Comparison of ENCODE assay signal across 24 cellular contexts in genomic region chr3:157544501-157545139, GRCh38. TPM values are rescaled to one million over a fixed set of nuclear protein-coding genes. Genes with fewer than 3 reads are reported as not detected.
DNase-seq lines count a peak whose midpoint lies in the region; ATAC-seq, FAIRE-seq and TF ChIP-seq lines count a peak whose summit lies in the region.
"Had no signal": no experiment of that assay in that cellular context is flagged by ENCODE, and none has a peak within 500 bp of the region (broad histone marks: within the 10 kb centered on the region; RNA-seq: fewer than 3 reads in every experiment).

No MANE protein-coding gene starts in this region.

- intact Hi-C loops in K562 (cut with micrococcal nuclease) = no loop called here
- intact Hi-C loops in Right ventricle myocardium superior (cut with DNase I) = no loop called here
- intact Hi-C loops in gastrocnemius medialis (cut with DNase I; ENCODE audit: low total_unique reads) = no loop called here
- intact Hi-C loops in sigmoid colon (cut with DNase I) = no loop called here

- H3K4me2 ChIP-seq in K562 (ENCODE audit: insufficient read depth, low read length) = no peak overlapping the region
- no peak overlapping the region for H3K4me2 ChIP-seq in GM23338
- H3K4me2 ChIP-seq: SK-N-SH had no signal

- ATAC-seq in K562 (no peak), Right ventricle myocardium superior (ENCODE audit: poor library complexity) (peak; percentile 62), gastrocnemius medialis (peak; percentile 79 to 80), GM23338 (no peak)
- ATAC-seq: effector memory CD8-positive, alpha-beta T cell; stimulated activated naive CD8-positive, alpha-beta T cell treated with anti-CD3 and anti-CD28 coated beads, Interleukin-15, Interleukin-2, amounts not matched to agents 100 U/mL and 50 U/mL, for 24 hours had no signal

- H3K27me3 ChIP-seq in K562 (ENCODE audit: control insufficient read depth in 2 of 2, insufficient read depth in 2 of 2, low read length in 2 of 2) = no peaks in the 10 kb centered on the region
- peaks cover 3 to 9% (median 7%) of the 10 kb centered on the region in 3 donors for H3K27me3 ChIP-seq in gastrocnemius medialis
- no peaks in the 10 kb centered on the region for H3K27me3 ChIP-seq in sigmoid colon
- H3K27me3 ChIP-seq in GM23338 (ENCODE audit: insufficient read depth) = 0 out of 2 replicates have a peak, but pooled peaks cover 5% of the 10 kb centered on the region
- H3K27me3 ChIP-seq: cardiac muscle cell had no signal

- H3K36me3 ChIP-seq in K562 (ENCODE audit: control insufficient read depth, insufficient read depth, low read length) (no peaks in the 10 kb centered on the region), gastrocnemius medialis (no peaks in the 10 kb centered on the region), sigmoid colon (no peaks in the 10 kb centered on the region), GM23338 (ENCODE audit: insufficient read depth) (no peaks in the 10 kb centered on the region)
- H3K36me3 ChIP-seq: cardiac muscle cell, spleen had no signal

- H3K9me1 ChIP-seq in K562 (ENCODE audit: control insufficient read depth, insufficient read depth, low read length) = no peaks in the 10 kb centered on the region

- H3K4me3 ChIP-seq in K562 (no peak overlapping the region), gastrocnemius medialis (peak overlapping the region in 1 of 4 donors; percentile 44), sigmoid colon (no peak overlapping the region), GM23338 (no peak overlapping the region)
- H3K4me3 ChIP-seq: cardiac muscle cell, spleen had no signal

- TF ChIP-seq EP300 in K562 (IDR thresholded peaks at IDR 0.05; ENCODE audit: low read length) = no peak
- TF ChIP-seq EP300 in sigmoid colon (IDR thresholded peaks at IDR 0.05) = no peak

- H3K36me3 Mint-ChIP-seq in GM23338 (ENCODE audit: low read depth) = 0 out of 3 replicates have a peak, but pooled peaks cover 6% of the 10 kb centered on the region

- H3K27ac Mint-ChIP-seq in GM23338 = no peak overlapping the region
- H3K27ac Mint-ChIP-seq: effector memory CD8-positive, alpha-beta T cell had no signal

- H3K4me1 ChIP-seq in K562 (replicated peaks in 1 of 2; ENCODE audit: control insufficient read depth in 2 of 2, insufficient read depth in 2 of 2, low read length in 2 of 2) (no peaks in the 10 kb centered on the region; a peak in 2 of 5 replicates), gastrocnemius medialis (peaks cover 0 to 4% of the 10 kb centered on the region in 2 donors), sigmoid colon (peaks cover 0 to 14% (median 9%) of the 10 kb centered on the region in 4 donors), GM23338 (ENCODE audit: insufficient read depth) (no peaks in the 10 kb centered on the region; the same call in 1 of the 2 replicates)

- H3K9ac ChIP-seq in K562 (ENCODE audit: insufficient read depth in 1 of 2, low read depth in 2 of 2, low read length in 2 of 2) = no peak overlapping the region
- H3K9ac ChIP-seq: SK-N-SH had no signal

- no peak for TF ChIP-seq RAD21 in K562 (CRISPR knock-in tag; conservative IDR thresholded peaks at IDR 0.05 in 1 of 2, IDR thresholded peaks at IDR 0.05 in 1 of 2)

- H2AFZ ChIP-seq in K562 (ENCODE audit: low read depth, low read length) (no peak overlapping the region), GM23338 (no peak overlapping the region)

- H3K27me3 Mint-ChIP-seq in GM23338 (ENCODE audit: insufficient read depth, low read depth, poor library complexity) = no peaks in the 10 kb centered on the region

- BruUV-seq in K562 (replicated peaks; lab: Mats Ljungman, UMichigan) = no TSS peak

- no peaks in the 10 kb centered on the region; the same call in 2 of the 3 replicates for H3K4me1 Mint-ChIP-seq in GM23338

- DNase-seq in Caki2 (ENCODE audit: low read depth) (peak; percentile 81), K562 (ENCODE audit: extremely low read depth in 1 of 4, low spot score in 3 of 4) (no peak), Right ventricle myocardium superior (no peak), gastrocnemius medialis (peak in 1 of 2 donors; percentile 36), sigmoid colon (no peak), GM23338 (ENCODE audit: low spot score) (no peak), HUDEP-2 (lab: John Stamatoyannopoulos, UW; ENCODE audit: unreplicated experiment in 76 of 76) (no peak)
- no peak for DNase-seq in activated naive CD4-positive, alpha-beta T cell treated with Interleukin-2 at 50 U/mL for 16 hours
- DNase-seq: activated CD4-positive, alpha-beta T cell treated with anti-CD3 and anti-CD28 coated beads, Interleukin-2, amount 50 U/mL, for 1 hour; activated naive CD4-positive, alpha-beta T cell treated with anti-CD3 and anti-CD28 coated beads, Interleukin-2, amount 50 U/mL, for 16 hours; activated T-cell treated with anti-CD3 and anti-CD28 coated beads for 4 hours; DMS153; effector memory CD8-positive, alpha-beta T cell; head of caudate nucleus; kidney; NCI-H187; NCI-H524; nucleus accumbens; OCI-M1; SK-N-SH; spleen; stimulated activated naive CD8-positive, alpha-beta T cell treated with anti-CD3 and anti-CD28 coated beads, Interleukin-15, Interleukin-2, amounts not matched to agents 100 U/mL and 50 U/mL, for 24 hours had no signal

- no peaks in the 10 kb centered on the region for H3K79me2 ChIP-seq in K562 (ENCODE audit: control insufficient read depth, insufficient read depth, low read length)
- no peaks in the 10 kb centered on the region for H3K79me2 ChIP-seq in GM23338 (replicated peaks; ENCODE audit: insufficient read depth)

- in situ Hi-C loops in Caki2 (cut with HindIII; ENCODE audit: low pct_unique_long_range_greater_than_20kb, low sequenced_read_pairs) = no loop called here
- in situ Hi-C loops in K562 (cut with MboI) = no loop called here
- in situ Hi-C loops in gastrocnemius medialis (cut with MboI; ENCODE audit: low sequenced_read_pairs in 4 of 4) = no loop called here

- H3K9me2 ChIP-seq in GM23338 (ENCODE audit: insufficient read depth) = no peaks in the 10 kb centered on the region

- H3K4me3 Mint-ChIP-seq in GM23338 = no peak overlapping the region
- H3K4me3 Mint-ChIP-seq: effector memory CD8-positive, alpha-beta T cell had no signal

- H4K20me1 ChIP-seq in K562 (replicated peaks; ENCODE audit: control insufficient read depth, insufficient read depth, low read length) (no peaks in the 10 kb centered on the region), GM23338 (replicated peaks; ENCODE audit: insufficient read depth) (no peaks in the 10 kb centered on the region)

- POLR2A ChIA-PET in K562 (lab: Yijun Ruan, JAX) = interaction anchor here (0.6 to 1.1 kb wide), 3 partner anchors 12 to 36 kb away, joined by 3 read pairs; no protein-coding TSS in a partner anchor

- H3K9me3 ChIP-seq in K562 (replicated peaks; ENCODE audit: control insufficient read depth, insufficient read depth, low read depth, low read length) = 0 out of 2 replicates have a peak, but pooled peaks cover 2% of the 10 kb centered on the region
- no peaks in the 10 kb centered on the region for H3K9me3 ChIP-seq in gastrocnemius medialis
- H3K9me3 ChIP-seq in sigmoid colon = no peaks in the 10 kb centered on the region
- H3K9me3 ChIP-seq: SK-N-SH had no signal

- no peaks in the 10 kb centered on the region for H3F3A ChIP-seq in GM23338 (replicated peaks; ENCODE audit: low read depth)

- 23% methylated on average over 4 of the region's 4 CpGs for WGBS in K562 (ENCODE audit: insufficient coverage, low coverage, missing lambda C conversion rate)
- 74 to 76% methylated on average over 4 of the region's 4 CpGs for WGBS in sigmoid colon, 2 donors

- TF ChIP-seq POLR2A in K562 (conservative IDR thresholded peaks at IDR 0.05) = no peak
- TF ChIP-seq POLR2A in gastrocnemius medialis (IDR thresholded peaks at IDR 0.05) = no peak
- no peak for TF ChIP-seq POLR2A in sigmoid colon (IDR thresholded peaks at IDR 0.05)

- no peak for FAIRE-seq in K562 (lab: Jason Lieb, UNC)
- FAIRE-seq: HTR-8/SVneo, kidney had no signal

- CTCF ChIA-PET in K562 (lab: Yijun Ruan, JAX; ENCODE audit: low intra/inter-chr PET ratio) = no interaction called here

- H3K9me3 Mint-ChIP-seq in GM23338 = peaks cover 12% of the 10 kb centered on the region

- TF ChIP-seq CTCF in K562 (IDR thresholded peaks at IDR 0.05 in 2 of 3, conservative IDR thresholded peaks at IDR 0.05 in 1 of 3; ENCODE audit: insufficient read depth in 2 of 3, low read depth in 1 of 3, low read length in 3 of 3) (no peak), gastrocnemius medialis (IDR thresholded peaks at IDR 0.05 in 4 of 5, conservative IDR thresholded peaks at IDR 0.05 in 1 of 5) (no peak), sigmoid colon (IDR thresholded peaks at IDR 0.05) (no peak), GM23338 (conservative IDR thresholded peaks at IDR 0.05; ENCODE audit: low read depth in 2 of 2) (no peak)

- H3K27ac ChIP-seq in K562 (ENCODE audit: extremely low read depth, low read depth, low read length) (no peak overlapping the region), gastrocnemius medialis (peak overlapping the region; percentile 57 to 68 (median 62)), sigmoid colon (peak overlapping the region in 2 of 4 donors; percentile 5 to 51), GM23338 (ENCODE audit: low read depth) (no peak overlapping the region)
- H3K27ac ChIP-seq: cardiac muscle cell, spleen had no signal

RNA-seq across cellular contexts. Expression of gene VEPH1, which starts 41.4 kb away (rescaled TPM):
- total RNA-seq in Caki2 (2014; rRNA removed; shearing (Covaris generic); ENCODE audit: low replicate concordance) = 79.0 and 127 TPM in 2 replicates
- 9.7 and 15.1 TPM in 2 replicates for total RNA-seq in K562 (2011; cell fraction: chromatin; rRNA removed; ENCODE audit: low replicate concordance)
- 3.2 and 4.7 TPM in 2 replicates for total RNA-seq in K562 (2011; cell fraction: nucleolus; rRNA removed)
- 3.7 and 7.6 TPM in 2 replicates for total RNA-seq in K562 (2011; cell fraction: nucleoplasm; rRNA removed)
- total RNA-seq in K562 (2014; rRNA removed) = 3.7 and 5.3 TPM in 2 replicates
- 5.8 and 8.1 TPM in 2 replicates for total RNA-seq in K562 (2014; rRNA removed; fragmentation: Illumina TruSeq; extraction: Trizol)
- total RNA-seq in K562 (2015; rRNA removed; fragmentation: Illumina TruSeq; extraction: Trizol) = 5.3 and 5.7 TPM in 2 replicates
- 4.6 and 5.1 TPM in 2 replicates for total RNA-seq in K562 (2021)
- polyA plus RNA-seq in K562 (2011; rRNA removed) = 2.7 and 15.6 TPM in 2 replicates
- polyA plus RNA-seq in K562 (2011; cell fraction: cytosol; rRNA removed) = 0.97 and 3.2 TPM in 2 replicates
- 3.3 and 20.2 TPM in 2 replicates for polyA plus RNA-seq in K562 (2011; cell fraction: nucleus; rRNA removed)
- polyA plus RNA-seq in K562 (2012) = 7.4 and 9.8 TPM in 2 replicates
- polyA plus RNA-seq in K562 (2014; fragmentation: Illumina TruSeq; extraction: Trizol) = 7.4 and 8.3 TPM in 2 replicates
- polyA plus RNA-seq in K562 (2014; fragmentation: Nextera tagmentation; extraction: Ambion mirVana) = 10 to 100 TPM; 10.4 to 11.2 TPM
- polyA plus RNA-seq in K562 (2014; rRNA removed) = 4.4 and 4.5 TPM in 2 replicates
- 4.8 and 17.5 TPM in 2 replicates for polyA minus RNA-seq in K562 (2011; rRNA and poly(A)+ RNA removed)
- polyA minus RNA-seq in K562 (2011; cell fraction: cytosol; rRNA and poly(A)+ RNA removed) = 4.8 TPM in 1 of 2 replicates, not detected in the other
- 4.7 and 14.9 TPM in 2 replicates for polyA minus RNA-seq in K562 (2011; cell fraction: nucleus; rRNA and poly(A)+ RNA removed)
- total RNA-seq in Right ventricle myocardium superior = not detected
- under 1 TPM in 1 of 4 donors, not detected in 3; 0.07 TPM for total RNA-seq in gastrocnemius medialis
- total RNA-seq in sigmoid colon = under 1 TPM in 3 of 4 donors, not detected in 1; 0.14 to 0.82 (median 0.71) TPM
- polyA plus RNA-seq in sigmoid colon = 1 to 10 TPM in 1 of 3 donors, under 1 TPM in 2; 0.92 to 1.8 (median 0.96) TPM
- 31.8 and 33.8 TPM in 2 replicates for total RNA-seq in GM23338 (2014; rRNA removed; shearing (Covaris generic))
- polyA plus RNA-seq in GM23338 (2016; fragmentation: Nextera tagmentation; extraction: Ambion mirVana) = 9.6 and 15.4 TPM in 2 replicates

Comparison
In these comparisons a context has a peak if more than half of its experiments do, and no peak if none do; other contexts are left out.
1. ATAC-seq: peak in Right ventricle myocardium superior (single experiment) and gastrocnemius medialis (2 of 2); none in K562 (single experiment) and GM23338 (single experiment).
2. H3K27ac ChIP-seq: peak in gastrocnemius medialis (4 of 4); none in K562 (single experiment) and GM23338 (single experiment).